8 cellular contexts compared by ENCODE assay signal in genomic region chr19:17947815-17948473, GRCh38.
A peak's percentile ranks its signal among the peaks of the same experiment; 100 is the strongest.
DNase-seq lines count a peak whose midpoint lies in the region; ATAC-seq, FAIRE-seq and TF ChIP-seq lines count a peak whose summit lies in the region.

No MANE protein-coding gene starts in this region.

- FAIRE-seq in GM19239 (lab: Jason Lieb, UNC): peak; percentile 74

- no peak for TF ChIP-seq CTCF in AG09319 (IDR thresholded peaks at IDR 0.05; ENCODE audit: low read depth, low read length)

- DNase-seq in AG09319 (ENCODE audit: extremely low read depth, low read depth) (peak; percentile 76), GM19239 (ENCODE audit: insufficient read length, low spot score) (peak; percentile 98), NCI-H510A (lab: John Stamatoyannopoulos, UW) (peak; percentile 98), cerebellar cortex (ENCODE audit: low spot score) (peak; percentile 88), kidney tubule cell (ENCODE audit: low spot score) (peak; percentile 95)
- peak; percentile 94 for DNase-seq in activated CD4-positive, alpha-beta T cell treated with anti-CD3 and anti-CD28 coated beads for 1 hour
- DNase-seq in stimulated activated CD4-positive, alpha-beta T cell treated with anti-CD3 and anti-CD28 coated beads, Interleukin-1b, Interleukin-23, amount 100 ng/mL, for 1 hour (ENCODE audit: low read depth in 2 of 2): peak; percentile 90 to 94

- peak; percentile 31 for ATAC-seq in HG03457 (IDR thresholded peaks at IDR 0.05; ENCODE audit: unreplicated experiment)

Comparison
In these comparisons a context has a peak if more than half of its experiments do, and no peak if none do; other contexts are left out.
1. Peak in every context shown above with its lines: DNase-seq and ATAC-seq.